ENCODE assay signal across 8 cellular contexts in genomic region chr17:7354262-7354781, GRCh38. TPM values are rescaled to one million over a fixed set of nuclear protein-coding genes. Genes with fewer than 3 reads are reported as not detected.
DNase-seq lines count a peak whose midpoint lies in the region; ATAC-seq and TF ChIP-seq lines count a peak whose summit lies in the region.

No MANE protein-coding gene starts in this region.

- H3K9me3 Mint-ChIP-seq in activated CD4-positive, alpha-beta T cell treated with anti-CD3 and anti-CD28 coated beads for 36 hours (ENCODE audit: low read depth), result no peaks in the 10 kb centered on the region
- no peaks in the 10 kb centered on the region for H3K9me3 Mint-ChIP-seq in T-helper 2 cell treated with Interferon-gamma antibody and Interleukin-4, amounts not matched to agents 5 μg/mL and 100 μg/mL, for 36 hours
- no peaks in the 10 kb centered on the region for H3K9me3 Mint-ChIP-seq in stimulated activated effector memory CD8-positive, alpha-beta T cell treated with anti-CD3 and anti-CD28 coated beads, Interleukin-12 subunit alpha, Interleukin-12 subunit beta, amount 100 ng/mL, for 72 hours

- ATAC-seq in activated CD4-positive, alpha-beta T cell treated with anti-CD3 and anti-CD28 coated beads for 36 hours, result peak; percentile 51
- peak; percentile 47 for ATAC-seq in stimulated activated effector memory CD8-positive, alpha-beta T cell treated with anti-CD3 and anti-CD28 coated beads, Interleukin-12 subunit alpha, Interleukin-12 subunit beta, amount 100 ng/mL, for 72 hours

- in situ Hi-C loops in GM13976 (cut with MboI; ENCODE audit: low sequenced_read_pairs, unreplicated experiment), result no loop called here

- H3K36me3 ChIP-seq in spleen, result peaks cover 0 to 18% (median 0%) of the 10 kb centered on the region in 6 donors

- TF ChIP-seq CTCF in spleen (IDR thresholded peaks at IDR 0.05 in 8 of 11, conservative IDR thresholded peaks at IDR 0.05 in 3 of 11), result no peak
- TF ChIP-seq CTCF in GM13976 (IDR thresholded peaks at IDR 0.05; ENCODE audit: borderline replicate concordance, control extremely low read depth, extremely low read depth, insufficient read depth, missing control alignments), result no peak

- H3K27me3 Mint-ChIP-seq in activated CD4-positive, alpha-beta T cell treated with anti-CD3 and anti-CD28 coated beads for 36 hours, result no peaks in the 10 kb centered on the region
- no peaks in the 10 kb centered on the region for H3K27me3 Mint-ChIP-seq in T-helper 2 cell treated with Interferon-gamma antibody and Interleukin-4, amounts not matched to agents 5 μg/mL and 100 μg/mL, for 36 hours (ENCODE audit: low read depth)

- peak; percentile 77 for DNase-seq in activated CD4-positive, alpha-beta T cell treated with anti-CD3 and anti-CD28 coated beads for 36 hours
- DNase-seq in activated CD4-positive, alpha-beta T cell treated with anti-CD3 and anti-CD28 coated beads, Interleukin-2, amount 50 U/mL, for 4 hours, result no peak
- DNase-seq in T-helper 2 cell treated with Interferon-gamma antibody and Interleukin-4, amounts not matched to agents 5 μg/mL and 100 μg/mL, for 36 hours (ENCODE audit: low spot score), result no peak
- DNase-seq in fibroblast of gingiva (ENCODE audit: low read depth) (peak; percentile 32), HuH-7 (ENCODE audit: low spot score) (no peak), spleen (no peak), GM13976 (ENCODE audit: low spot score) (no peak)
- no peak for DNase-seq in stimulated activated effector memory CD8-positive, alpha-beta T cell treated with anti-CD3 and anti-CD28 coated beads, Interleukin-12 subunit alpha, Interleukin-12 subunit beta, amount 100 ng/mL, for 72 hours (ENCODE audit: low spot score in 2 of 2)

- H3K4me1 ChIP-seq in spleen, result peaks cover 32 to 75% (median 56%) of the 10 kb centered on the region in 6 donors

- peak overlapping the region in 1 of 8 donors; percentile 94 for H3K27ac ChIP-seq in spleen

- POLR2A ChIA-PET in activated CD4-positive, alpha-beta T cell treated with anti-CD3 and anti-CD28 coated beads for 36 hours (lab: Charles Lee), result interaction anchor here (1.0 kb wide), 1 partner anchor 333 kb away, joined by 4 read pairs; the partner anchor contains the start of gene TP53

- H3K9me3 ChIP-seq in spleen, result no peaks in the 10 kb centered on the region

- peaks cover 22% of the 10 kb centered on the region for H3K36me3 Mint-ChIP-seq in activated CD4-positive, alpha-beta T cell treated with anti-CD3 and anti-CD28 coated beads for 36 hours (ENCODE audit: low read depth)
- peaks cover 24% of the 10 kb centered on the region for H3K36me3 Mint-ChIP-seq in T-helper 2 cell treated with Interferon-gamma antibody and Interleukin-4, amounts not matched to agents 5 μg/mL and 100 μg/mL, for 36 hours (ENCODE audit: low read depth)
- H3K36me3 Mint-ChIP-seq in stimulated activated effector memory CD8-positive, alpha-beta T cell treated with anti-CD3 and anti-CD28 coated beads, Interleukin-12 subunit alpha, Interleukin-12 subunit beta, amount 100 ng/mL, for 72 hours, result peaks cover 60% of the 10 kb centered on the region

- H3K4me3 Mint-ChIP-seq in activated CD4-positive, alpha-beta T cell treated with anti-CD3 and anti-CD28 coated beads for 36 hours, result no peak overlapping the region
- no peak overlapping the region for H3K4me3 Mint-ChIP-seq in T-helper 2 cell treated with Interferon-gamma antibody and Interleukin-4, amounts not matched to agents 5 μg/mL and 100 μg/mL, for 36 hours
- peak overlapping the region; percentile 95 for H3K4me3 Mint-ChIP-seq in stimulated activated effector memory CD8-positive, alpha-beta T cell treated with anti-CD3 and anti-CD28 coated beads, Interleukin-12 subunit alpha, Interleukin-12 subunit beta, amount 100 ng/mL, for 72 hours

- H3K4me1 Mint-ChIP-seq in activated CD4-positive, alpha-beta T cell treated with anti-CD3 and anti-CD28 coated beads for 36 hours, result peaks cover 42% of the 10 kb centered on the region
- peaks cover 23% of the 10 kb centered on the region for H3K4me1 Mint-ChIP-seq in T-helper 2 cell treated with Interferon-gamma antibody and Interleukin-4, amounts not matched to agents 5 μg/mL and 100 μg/mL, for 36 hours (ENCODE audit: low read depth)
- peaks cover 56% of the 10 kb centered on the region for H3K4me1 Mint-ChIP-seq in stimulated activated effector memory CD8-positive, alpha-beta T cell treated with anti-CD3 and anti-CD28 coated beads, Interleukin-12 subunit alpha, Interleukin-12 subunit beta, amount 100 ng/mL, for 72 hours

- intact Hi-C loops in activated CD4-positive, alpha-beta T cell treated with anti-CD3 and anti-CD28 coated beads for 36 hours (cut with DNase I, micrococcal nuclease), result loop anchor here (2.0 to 5.0 kb wide), 2 partner anchors 206 to 488 kb away; partner anchors contain the start of gene SENP3 (in 1 of the 2)
- intact Hi-C loops in spleen (cut with DNase I; ENCODE audit: low total_unique reads), result loop anchor here (10.0 kb wide), 1 partner anchor 160 kb away; no protein-coding TSS in a partner anchor

- CTCF ChIA-PET in activated CD4-positive, alpha-beta T cell treated with anti-CD3 and anti-CD28 coated beads for 36 hours (lab: Charles Lee), result interaction anchor here (0.6 to 4.0 kb wide), 13 partner anchors 13 to 319 kb away, joined by 3 to 27 read pairs (median 3); partner anchors contain the start of genes ACAP1, NEURL4, SENP3 and TMEM102

- H3K27me3 ChIP-seq in spleen (replicated peaks in 1 of 7), result no peaks in the 10 kb centered on the region

- TF ChIP-seq POLR2A in spleen (IDR thresholded peaks at IDR 0.05), result no peak

- peak overlapping the region; percentile 2 for H3K27ac Mint-ChIP-seq in activated CD4-positive, alpha-beta T cell treated with anti-CD3 and anti-CD28 coated beads for 36 hours
- H3K27ac Mint-ChIP-seq in T-helper 2 cell treated with Interferon-gamma antibody and Interleukin-4, amounts not matched to agents 5 μg/mL and 100 μg/mL, for 36 hours, result peak overlapping the region; percentile 85
- peak overlapping the region; percentile 96 for H3K27ac Mint-ChIP-seq in stimulated activated effector memory CD8-positive, alpha-beta T cell treated with anti-CD3 and anti-CD28 coated beads, Interleukin-12 subunit alpha, Interleukin-12 subunit beta, amount 100 ng/mL, for 72 hours

- 78 to 94% (median 84%) methylated on average over 6 to 8 of the region's 8 CpGs for WGBS in spleen, 5 donors

- no peak overlapping the region for H3K4me3 ChIP-seq in spleen

RNA-seq across cellular contexts. Expression of gene TMEM95, which starts 0.6 kb away (rescaled TPM):
- under 1 TPM in 1 of 2 experiments, not detected in 1; 0.16 TPM for total RNA-seq in activated CD4-positive, alpha-beta T cell treated with anti-CD3 and anti-CD28 coated beads for 36 hours
- total RNA-seq in spleen, result not detected
- not detected for polyA plus RNA-seq in spleen

RNA-seq across cellular contexts. Expression of gene KCTD11, which starts 2.4 kb away (rescaled TPM):
- total RNA-seq in activated CD4-positive, alpha-beta T cell treated with anti-CD3 and anti-CD28 coated beads for 36 hours, result 1 to 10 TPM; 5.0 to 6.1 TPM
- total RNA-seq in spleen, result 10 to 100 TPM in 1 of 7 donors, 1 to 10 TPM in 6; 7.7 to 10.0 (median 9.1) TPM
- 10 to 100 TPM in 1 of 3 donors, 1 to 10 TPM in 2; 5.4 to 12.0 (median 6.0) TPM for polyA plus RNA-seq in spleen

RNA-seq across cellular contexts. Expression of gene ACAP1, which starts 18.0 kb away (rescaled TPM):
- total RNA-seq in activated CD4-positive, alpha-beta T cell treated with anti-CD3 and anti-CD28 coated beads for 36 hours, result 100 to 1,000 TPM; 343 to 375 TPM
- 100 to 1,000 TPM; 118 to 312 (median 208) TPM for total RNA-seq in spleen
- polyA plus RNA-seq in spleen, result 100 to 1,000 TPM; 126 to 266 (median 245) TPM

RNA-seq across cellular contexts. Expression of gene NEURL4, which starts 25.2 kb away (rescaled TPM):
- total RNA-seq in activated CD4-positive, alpha-beta T cell treated with anti-CD3 and anti-CD28 coated beads for 36 hours, result 10 to 100 TPM; 22.5 to 29.1 TPM
- 10 to 100 TPM; 16.5 to 53.9 (median 44.3) TPM for total RNA-seq in spleen
- 10 to 100 TPM; 17.6 to 48.6 (median 36.3) TPM for polyA plus RNA-seq in spleen

RNA-seq across cellular contexts. Expression of gene TNK1, which starts 26.6 kb away (rescaled TPM):
- total RNA-seq in activated CD4-positive, alpha-beta T cell treated with anti-CD3 and anti-CD28 coated beads for 36 hours, result 1 to 10 TPM; 4.8 to 6.9 TPM
- 10 to 100 TPM in 1 of 7 donors, 1 to 10 TPM in 6; 4.2 to 16.2 (median 6.4) TPM for total RNA-seq in spleen
- polyA plus RNA-seq in spleen, result 1 to 10 TPM; 6.6 to 8.7 (median 8.3) TPM

Comparison
In these comparisons a context has a peak if more than half of its experiments do, and no peak if none do; other contexts are left out.
1. DNase-seq: peak in activated CD4-positive, alpha-beta T cell treated with anti-CD3 and anti-CD28 coated beads for 36 hours (single experiment) and fibroblast of gingiva (single experiment); none in activated CD4-positive, alpha-beta T cell treated with anti-CD3 and anti-CD28 coated beads, Interleukin-2, amount 50 U/mL, for 4 hours (0 of 2), T-helper 2 cell treated with Interferon-gamma antibody and Interleukin-4, amounts not matched to agents 5 μg/mL and 100 μg/mL, for 36 hours (single experiment), stimulated activated effector memory CD8-positive, alpha-beta T cell treated with anti-CD3 and anti-CD28 coated beads, Interleukin-12 subunit alpha, Interleukin-12 subunit beta, amount 100 ng/mL, for 72 hours (0 of 2), HuH-7 (single experiment), spleen (single experiment) and GM13976 (single experiment).
2. H3K27ac Mint-ChIP-seq: peak in every context shown above with its lines; median percentile 96 in stimulated activated effector memory CD8-positive, alpha-beta T cell treated with anti-CD3 and anti-CD28 coated beads, Interleukin-12 subunit alpha, Interleukin-12 subunit beta, amount 100 ng/mL, for 72 hours; 85 in T-helper 2 cell treated with Interferon-gamma antibody and Interleukin-4, amounts not matched to agents 5 μg/mL and 100 μg/mL, for 36 hours; 2 in activated CD4-positive, alpha-beta T cell treated with anti-CD3 and anti-CD28 coated beads for 36 hours.